In genomic region chr7:92245487-92246362, GRCh38 we compare ENCODE assay signal across 8 cellular contexts. TPM values are rescaled to one million over a fixed set of nuclear protein-coding genes. Genes with fewer than 3 reads are reported as not detected.
DNase-seq lines count a peak whose midpoint lies in the region; ATAC-seq and TF ChIP-seq lines count a peak whose summit lies in the region.

Gene ANKIB1 (plus strand): TSS chr7:92245974. CDS start chr7:92294979, 49,005 bp downstream.
Gene KRIT1 (minus strand): TSS chr7:92245914. CDS start chr7:92242135, 3,779 bp downstream.

- peak in 1 of 4 donors; percentile 76 for TF ChIP-seq POLR2A in upper lobe of left lung (IDR thresholded peaks at IDR 0.05)

- H3K9me3 Mint-ChIP-seq in activated naive CD8-positive, alpha-beta T cell treated with anti-CD3 and anti-CD28 coated beads, Interleukin-2, amount 50 U/mL, for 24 hours = no peaks in the 10 kb centered on the region

- H3K27ac Mint-ChIP-seq in activated naive CD8-positive, alpha-beta T cell treated with anti-CD3 and anti-CD28 coated beads, Interleukin-2, amount 50 U/mL, for 24 hours = peak within 1 kb of the TSS; percentile 100

- H3K27me3 ChIP-seq in cardiac muscle cell (no peaks in the 10 kb centered on the region), upper lobe of left lung (no peaks in the 10 kb centered on the region)

- ATAC-seq in HG02759 (IDR thresholded peaks at IDR 0.05; ENCODE audit: unreplicated experiment) = peak; percentile 83
- ATAC-seq in activated naive CD8-positive, alpha-beta T cell treated with anti-CD3 and anti-CD28 coated beads, Interleukin-2, amount 50 U/mL, for 24 hours = peak; percentile 88
- ATAC-seq in upper lobe of left lung (ENCODE audit: low FRiP score in 2 of 2) = peak; percentile 95 to 97

- H3K9me3 ChIP-seq in cardiac muscle cell (ENCODE audit: low read depth) (no peaks in the 10 kb centered on the region), upper lobe of left lung (no peaks in the 10 kb centered on the region)

- H3K36me3 ChIP-seq in cardiac muscle cell (peaks cover 7% of the 10 kb centered on the region), upper lobe of left lung (peaks cover 0 to 6% (median 3%) of the 10 kb centered on the region in 4 donors)

- H3K4me3 ChIP-seq in cardiac muscle cell (peak within 1 kb of the TSS; percentile 75), upper lobe of left lung (peak within 1 kb of the TSS; percentile 82 to 99 (median 90))

- peak within 1 kb of the TSS; percentile 94 for H3K27ac ChIP-seq in cardiac muscle cell
- H3K27ac ChIP-seq in upper lobe of left lung = peak within 1 kb of the TSS; percentile 87 to 94 (median 92)

- DNase-seq in NCI-H1417 (lab: John Stamatoyannopoulos, UW) = peak; percentile 88 to 97 (median 95)
- peak; percentile 77 to 88 for DNase-seq in SW 1271 (lab: John Stamatoyannopoulos, UW)
- peak; percentile 86 for DNase-seq in activated naive CD8-positive, alpha-beta T cell treated with anti-CD3 and anti-CD28 coated beads, Interleukin-2, amount 50 U/mL, for 24 hours
- DNase-seq in cardiac muscle cell (ENCODE audit: low read depth in 1 of 2, low spot score in 1 of 2) = peak; percentile 84 to 92
- peak; percentile 85 for DNase-seq in pons (ENCODE audit: low spot score)
- DNase-seq in upper lobe of left lung = peak; percentile 90 to 96

- H3K36me3 Mint-ChIP-seq in activated naive CD8-positive, alpha-beta T cell treated with anti-CD3 and anti-CD28 coated beads, Interleukin-2, amount 50 U/mL, for 24 hours (ENCODE audit: low read depth) = peaks cover 15% of the 10 kb centered on the region

- H3K4me1 ChIP-seq in cardiac muscle cell (ENCODE audit: low read depth) = peaks cover 24% of the 10 kb centered on the region
- peaks cover 28 to 44% (median 36%) of the 10 kb centered on the region in 4 donors for H3K4me1 ChIP-seq in upper lobe of left lung

- peak in 1 of 4 donors; percentile 20 for TF ChIP-seq EP300 in upper lobe of left lung (IDR thresholded peaks at IDR 0.05)

- WGBS in upper lobe of left lung, 2 donors = 0% methylated on average over 23 to 53 of the region's 72 CpGs

- peak within 1 kb of the TSS; percentile 99 for H3K4me3 Mint-ChIP-seq in activated naive CD8-positive, alpha-beta T cell treated with anti-CD3 and anti-CD28 coated beads, Interleukin-2, amount 50 U/mL, for 24 hours

- peaks cover 43% of the 10 kb centered on the region for H3K4me1 Mint-ChIP-seq in activated naive CD8-positive, alpha-beta T cell treated with anti-CD3 and anti-CD28 coated beads, Interleukin-2, amount 50 U/mL, for 24 hours

- TF ChIP-seq CTCF in GM12872 (IDR thresholded peaks at IDR 0.05; ENCODE audit: insufficient read depth, low read depth, low read length) (0 out of 3 replicates have a peak, but pooled peaks have one; percentile 17), cardiac muscle cell (IDR thresholded peaks at IDR 0.05; ENCODE audit: low read depth, low read length) (peak; percentile 12), upper lobe of left lung (IDR thresholded peaks at IDR 0.05) (peak in 5 of 6 experiments; percentile 8 to 52 (median 25))

- no peaks in the 10 kb centered on the region for H3K27me3 Mint-ChIP-seq in activated naive CD8-positive, alpha-beta T cell treated with anti-CD3 and anti-CD28 coated beads, Interleukin-2, amount 50 U/mL, for 24 hours

RNA-seq across cellular contexts. Expression of gene ANKIB1, which starts in this region (rescaled TPM):
- total RNA-seq in cardiac muscle cell (11.3 and 17.2 TPM in 2 replicates), upper lobe of left lung (10 to 100 TPM; 22.8 to 47.1 (median 40.9) TPM)
- polyA plus RNA-seq in cardiac muscle cell = 5.6 and 6.3 TPM in 2 replicates

RNA-seq across cellular contexts. Expression of gene KRIT1, which starts in this region (rescaled TPM):
- 34.5 and 73.4 TPM in 2 replicates for total RNA-seq in cardiac muscle cell
- polyA plus RNA-seq in cardiac muscle cell = 29.0 and 34.2 TPM in 2 replicates
- 100 to 1,000 TPM in 2 of 6 donors, 10 to 100 TPM in 4; 36.8 to 173 (median 56.2) TPM for total RNA-seq in upper lobe of left lung

Comparison
In these comparisons a context has a peak if more than half of its experiments do, and no peak if none do; other contexts are left out.
1. Peak in every context shown above with its lines: DNase-seq, ATAC-seq, H3K4me3 ChIP-seq and H3K27ac ChIP-seq.